9 cellular contexts compared by ENCODE assay signal in the genomic region with DNA sequence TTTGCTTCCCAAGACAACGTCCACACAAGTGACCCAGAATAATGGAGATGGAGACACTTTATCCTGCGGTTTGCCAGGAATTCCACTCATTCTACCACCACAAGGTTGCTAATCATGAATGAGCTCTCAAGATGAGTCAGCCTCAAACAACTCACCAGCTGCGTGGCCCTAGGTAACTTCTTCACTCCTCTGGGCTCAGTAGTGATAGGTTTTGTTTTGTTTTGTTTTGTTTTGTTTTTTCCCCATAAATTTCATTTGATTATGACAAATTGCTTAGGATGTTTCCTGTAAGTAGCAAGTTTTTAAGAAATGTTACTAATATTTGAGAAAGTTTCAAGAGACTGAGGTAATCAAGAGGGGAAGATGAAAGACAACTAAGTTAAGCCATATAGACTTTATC.
A peak's percentile ranks its signal among the peaks of the same experiment; 100 is the strongest.
DNase-seq lines count a peak whose midpoint lies in the region; ATAC-seq, FAIRE-seq and TF ChIP-seq lines count a peak whose summit lies in the region.
"Had no signal": no experiment of that assay in that cellular context is flagged by ENCODE, and none has a peak within 500 bp of the region (broad histone marks: within the 10 kb centered on the region; RNA-seq: fewer than 3 reads in every experiment).

No MANE protein-coding gene starts in this region.

- no peak overlapping the region for H3K4me3 Mint-ChIP-seq in activated T-helper 2 cell treated with anti-CD3 and anti-CD28 coated beads, Interferon-gamma antibody, Interleukin-2, Interleukin-4, amounts not matched to agents 10 μg/mL and 5 μg/mL and 100 μg/mL, durations not matched to agents 14 hours and 24 hours and 36 hours (ENCODE audit: low read depth)

- DNase-seq in NCI-H2196 (lab: John Stamatoyannopoulos, UW; ENCODE audit: unreplicated experiment) (peak; percentile 19), NCI-H2196 treated with DMSO at 0.1 percent for 48 hours (lab: John Stamatoyannopoulos, UW; ENCODE audit: unreplicated experiment) (no peak), MG63 (peak; percentile 82), Right ventricle myocardium superior (no peak), transverse colon (no peak)
- no peak for DNase-seq in activated T-helper 2 cell treated with anti-CD3 and anti-CD28 coated beads, Interferon-gamma antibody, Interleukin-2, Interleukin-4, amounts not matched to agents 10 μg/mL and 5 μg/mL and 100 μg/mL, durations not matched to agents 14 hours and 24 hours and 36 hours (ENCODE audit: low spot score)
- DNase-seq: BE2C had no signal

- no peaks in the 10 kb centered on the region for H3K36me3 ChIP-seq in MG63
- H3K36me3 ChIP-seq in skeletal muscle satellite cell (ENCODE audit: insufficient read depth, low read length): no peaks in the 10 kb centered on the region
- no peaks in the 10 kb centered on the region for H3K36me3 ChIP-seq in transverse colon
- H3K36me3 ChIP-seq: BE2C had no signal

- no peak for TF ChIP-seq EP300 in transverse colon (IDR thresholded peaks at IDR 0.05; ENCODE audit: low read depth)

- H3K9me3 ChIP-seq in MG63 (no peaks in the 10 kb centered on the region), skeletal muscle satellite cell (replicated peaks; ENCODE audit: low read length) (no peaks in the 10 kb centered on the region), transverse colon (no peaks in the 10 kb centered on the region)
- H3K9me3 ChIP-seq: BE2C had no signal

- H3K9me3 Mint-ChIP-seq in activated T-helper 2 cell treated with anti-CD3 and anti-CD28 coated beads, Interferon-gamma antibody, Interleukin-2, Interleukin-4, amounts not matched to agents 10 μg/mL and 5 μg/mL and 100 μg/mL, durations not matched to agents 14 hours and 24 hours and 36 hours: no peaks in the 10 kb centered on the region

- H3K27me3 Mint-ChIP-seq in activated T-helper 2 cell treated with anti-CD3 and anti-CD28 coated beads, Interferon-gamma antibody, Interleukin-2, Interleukin-4, amounts not matched to agents 10 μg/mL and 5 μg/mL and 100 μg/mL, durations not matched to agents 14 hours and 24 hours and 36 hours (ENCODE audit: low read depth): peaks cover 2% of the 10 kb centered on the region

- no peak overlapping the region for H3K27ac Mint-ChIP-seq in activated T-helper 2 cell treated with anti-CD3 and anti-CD28 coated beads, Interferon-gamma antibody, Interleukin-2, Interleukin-4, amounts not matched to agents 10 μg/mL and 5 μg/mL and 100 μg/mL, durations not matched to agents 14 hours and 24 hours and 36 hours

- TF ChIP-seq CTCF in transverse colon (IDR thresholded peaks at IDR 0.05): no peak

- H3K4me1 ChIP-seq in skeletal muscle satellite cell (ENCODE audit: control insufficient read depth, insufficient read depth, low read length) (peaks cover 32% of the 10 kb centered on the region), transverse colon (peaks cover 0 to 4% (median 0%) of the 10 kb centered on the region in 4 donors)

- intact Hi-C loops in Right ventricle myocardium superior (cut with DNase I): loop anchor here (5.0 kb wide), 1 partner anchor 109 kb away; no protein-coding TSS in a partner anchor
- intact Hi-C loops in transverse colon (cut with DNase I; ENCODE audit: low total_unique reads): no loop called here
- intact Hi-C loops in activated T-helper 2 cell treated with anti-CD3 and anti-CD28 coated beads, Interferon-gamma antibody, Interleukin-2, Interleukin-4, amounts not matched to agents 10 μg/mL and 5 μg/mL and 100 μg/mL, durations not matched to agents 14 hours and 24 hours and 36 hours (cut with micrococcal nuclease): no loop called here

- H3K27me3 ChIP-seq in MG63 (no peaks in the 10 kb centered on the region), skeletal muscle satellite cell (ENCODE audit: control insufficient read depth, insufficient read depth, low read length) (no peaks in the 10 kb centered on the region), transverse colon (no peaks in the 10 kb centered on the region)
- H3K27me3 ChIP-seq: BE2C had no signal

- WGBS in transverse colon (ENCODE audit: low coverage in 1 of 2), 2 donors: 49 to 67% methylated on average over 3 of the region's 3 CpGs

- H3K4me1 Mint-ChIP-seq in activated T-helper 2 cell treated with anti-CD3 and anti-CD28 coated beads, Interferon-gamma antibody, Interleukin-2, Interleukin-4, amounts not matched to agents 10 μg/mL and 5 μg/mL and 100 μg/mL, durations not matched to agents 14 hours and 24 hours and 36 hours (ENCODE audit: low read depth): no peaks in the 10 kb centered on the region

- peak overlapping the region; percentile 65 for H3K4me2 ChIP-seq in skeletal muscle satellite cell (ENCODE audit: low read length)

- H3K9ac ChIP-seq in skeletal muscle satellite cell (ENCODE audit: low read depth, low read length): peak overlapping the region; percentile 28

- no peak overlapping the region for H3K4me3 ChIP-seq in MG63
- no peak overlapping the region for H3K4me3 ChIP-seq in skeletal muscle satellite cell (ENCODE audit: low read length)
- no peak overlapping the region for H3K4me3 ChIP-seq in transverse colon

- FAIRE-seq in endometrium (lab: Jason Lieb, UNC): peak; percentile 48

- no peak for TF ChIP-seq POLR2A in transverse colon (IDR thresholded peaks at IDR 0.05)

- H3K27ac ChIP-seq in transverse colon: no peak overlapping the region

- no peaks in the 10 kb centered on the region for H3K36me3 Mint-ChIP-seq in activated T-helper 2 cell treated with anti-CD3 and anti-CD28 coated beads, Interferon-gamma antibody, Interleukin-2, Interleukin-4, amounts not matched to agents 10 μg/mL and 5 μg/mL and 100 μg/mL, durations not matched to agents 14 hours and 24 hours and 36 hours (ENCODE audit: low read depth)

- ATAC-seq in Right ventricle myocardium superior (ENCODE audit: poor library complexity): no peak

- in situ Hi-C loops in transverse colon (cut with MboI; ENCODE audit: low pct_ligation_motif_present in 1 of 4, low pct_unique_long_range_greater_than_20kb in 1 of 4, low sequenced_read_pairs in 3 of 4): no loop called here

Comparison
In these comparisons a context has a peak if more than half of its experiments do, and no peak if none do; other contexts are left out.
1. DNase-seq: peak in NCI-H2196 (single experiment) and MG63 (single experiment); none in NCI-H2196 treated with DMSO at 0.1 percent for 48 hours (single experiment), Right ventricle myocardium superior (single experiment), transverse colon (single experiment) and activated T-helper 2 cell treated with anti-CD3 and anti-CD28 coated beads, Interferon-gamma antibody, Interleukin-2, Interleukin-4, amounts not matched to agents 10 μg/mL and 5 μg/mL and 100 μg/mL, durations not matched to agents 14 hours and 24 hours and 36 hours (single experiment).